In the genomic region with DNA sequence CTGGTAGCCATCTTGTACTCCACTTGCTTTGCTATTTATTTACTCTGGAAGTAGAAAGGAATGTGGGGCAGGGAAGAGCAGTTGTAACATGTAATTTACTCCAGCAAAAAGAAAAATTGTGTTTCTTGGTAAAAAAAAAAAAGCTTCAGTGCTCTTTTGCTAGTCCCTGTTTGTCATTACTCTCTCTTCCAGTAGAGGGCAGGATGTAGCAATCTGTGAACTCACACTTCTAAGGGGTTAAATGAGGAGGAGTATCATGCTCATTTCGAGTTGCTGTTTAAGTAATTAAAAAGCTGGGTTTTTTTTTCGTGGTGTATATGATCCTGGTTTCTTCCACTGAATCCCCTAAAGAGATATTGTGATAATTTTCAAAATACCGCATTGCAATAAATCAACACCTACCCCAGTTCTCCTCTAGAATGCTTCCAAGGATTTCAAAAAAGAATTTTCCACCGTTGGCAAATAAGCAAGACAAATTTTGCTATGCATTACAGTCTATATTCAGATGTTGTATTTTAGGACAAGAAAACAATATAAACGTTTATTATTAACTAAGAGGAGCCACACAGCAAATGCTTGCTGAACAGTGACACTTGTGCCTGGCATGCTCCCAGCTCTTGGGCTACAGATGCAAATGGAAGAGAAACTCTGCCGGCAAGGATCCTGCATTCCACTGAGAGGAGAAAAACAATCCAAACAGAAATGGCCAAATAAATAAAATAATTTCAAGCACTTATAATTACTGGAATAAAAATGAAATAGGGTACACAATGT, we compare ENCODE assay signal across 9 cellular contexts.
A peak's percentile ranks its signal among the peaks of the same experiment; 100 is the strongest.
DNase-seq lines count a peak whose midpoint lies in the region; ATAC-seq and TF ChIP-seq lines count a peak whose summit lies in the region.
"Had no signal": no experiment of that assay in that cellular context is flagged by ENCODE, and none has a peak within 500 bp of the region (broad histone marks: within the 10 kb centered on the region; RNA-seq: fewer than 3 reads in every experiment).

No MANE protein-coding gene starts in this region.

- H3K4me1 ChIP-seq in left ventricle myocardium inferior (no peaks in the 10 kb centered on the region), colonic mucosa (no peaks in the 10 kb centered on the region)

- H3K9ac ChIP-seq in colonic mucosa (ENCODE audit: low read depth in 2 of 2, low read length in 2 of 2) = no peak overlapping the region

- H3K4me3 ChIP-seq in left ventricle myocardium inferior (no peak overlapping the region), colonic mucosa (no peak overlapping the region)

- TF ChIP-seq CTCF in left ventricle myocardium inferior (IDR thresholded peaks at IDR 0.05; ENCODE audit: borderline replicate concordance) (peak; percentile 67), colonic mucosa (IDR thresholded peaks at IDR 0.05) (peak; percentile 62)

- DNase-seq in left ventricle myocardium inferior (no peak), cardiac septum (ENCODE audit: low spot score) (no peak), NCI-H526 treated with DMSO at 0.1 percent for 48 hours (lab: John Stamatoyannopoulos, UW) (peak; percentile 34), colonic mucosa (peak; percentile 49), middle frontal gyrus (ENCODE audit: extremely low spot score, low spot score) (peak; percentile 50), UCSD-AML1 (lab: John Stamatoyannopoulos, UW; ENCODE audit: unreplicated experiment) (no peak)
- DNase-seq: stimulated activated naive B cell treated with anti-CD40 and anti-IgM and Interleukin-4, amounts not matched to agents 10 μg/mL and 1 μg/mL and 100 μg/mL, for 72 hours had no signal

- ATAC-seq in HG03439 (IDR thresholded peaks at IDR 0.05; ENCODE audit: unreplicated experiment) (peak; percentile 76), HG03571 (IDR thresholded peaks at IDR 0.05; ENCODE audit: unreplicated experiment) (no peak)

- no peak overlapping the region for H3K27ac ChIP-seq in left ventricle myocardium inferior (replicated peaks)
- H3K27ac ChIP-seq in colonic mucosa = no peak overlapping the region

- intact Hi-C loops in left ventricle myocardium inferior (cut with micrococcal nuclease) = no loop called here
- intact Hi-C loops in cardiac septum (cut with DNase I) = loop anchor here (5.0 kb wide), 1 partner anchor 483 kb away; no protein-coding TSS in a partner anchor
- intact Hi-C loops in colonic mucosa (cut with DNase I) = loop anchor here (10.0 kb wide), 2 partner anchors 175 to 485 kb away; no protein-coding TSS in a partner anchor

- H3K36me3 ChIP-seq in left ventricle myocardium inferior (no peaks in the 10 kb centered on the region), colonic mucosa (no peaks in the 10 kb centered on the region)

- no peaks in the 10 kb centered on the region for H3K9me3 ChIP-seq in left ventricle myocardium inferior (replicated peaks)
- no peaks in the 10 kb centered on the region for H3K9me3 ChIP-seq in colonic mucosa

- H3K27me3 ChIP-seq in left ventricle myocardium inferior (ENCODE audit: low read depth) = no peaks in the 10 kb centered on the region
- no peaks in the 10 kb centered on the region for H3K27me3 ChIP-seq in colonic mucosa

Comparison
In these comparisons a context has a peak if more than half of its experiments do, and no peak if none do; other contexts are left out.
1. DNase-seq: peak in NCI-H526 treated with DMSO at 0.1 percent for 48 hours (single experiment), colonic mucosa (single experiment) and middle frontal gyrus (single experiment); none in left ventricle myocardium inferior (single experiment), cardiac septum (single experiment) and UCSD-AML1 (single experiment).